7 cellular contexts compared by ENCODE assay signal in genomic region chr13:69623973-69624372, GRCh38.
"Had no signal": no experiment of that assay in that cellular context is flagged by ENCODE, and none has a peak within 500 bp of the region (broad histone marks: within the 10 kb centered on the region; RNA-seq: fewer than 3 reads in every experiment).

No MANE protein-coding gene starts in this region.

- FAIRE-seq: HTR-8/SVneo, K562 had no signal

- H3K4me3 ChIP-seq: K562 had no signal

- ATAC-seq: K562 had no signal

- H3K4me2 ChIP-seq: KMS-11 had no signal

- H3K27ac ChIP-seq: HL-60, KMS-11 had no signal

- DNase-seq: IMR-90, KBM-7, KG1 had no signal

- H3K9ac ChIP-seq: KMS-11 had no signal
